ENCODE assay signal across 8 cellular contexts in genomic region chr14:100076133-100076532, GRCh38. TPM values are rescaled to one million over a fixed set of nuclear protein-coding genes. Genes with fewer than 3 reads are reported as not detected.
DNase-seq lines count a peak whose midpoint lies in the region; ATAC-seq and TF ChIP-seq lines count a peak whose summit lies in the region.

No MANE protein-coding gene starts in this region.

- TF ChIP-seq POLR2A in suprapubic skin (IDR thresholded peaks at IDR 0.05) = no peak
- no peak for TF ChIP-seq POLR2A in ovary (IDR thresholded peaks at IDR 0.05)

- H3K9me2 ChIP-seq in MM.1S (replicated peaks; ENCODE audit: insufficient read depth, low read length) = no peaks in the 10 kb centered on the region

- H3K9me3 Mint-ChIP-seq in activated naive CD4-positive, alpha-beta T cell treated with anti-CD3 and anti-CD28 coated beads, Interleukin-2, amount 10 ng/mL, durations not matched to agents 7 days and 5 days = no peaks in the 10 kb centered on the region

- H3K79me2 ChIP-seq in MM.1S (ENCODE audit: low read length) = no peaks in the 10 kb centered on the region

- CTCF ChIA-PET in activated naive CD4-positive, alpha-beta T cell treated with anti-CD3 and anti-CD28 coated beads, Interleukin-2, amount 10 ng/mL, durations not matched to agents 7 days and 5 days (lab: Charles Lee) = interaction anchor here (0.8 to 22.9 kb wide), 8 partner anchors 8 to 148 kb away, joined by 3 to 488 read pairs (median 5); partner anchors contain the start of gene EVL

- H3K36me3 ChIP-seq in MM.1S (replicated peaks; ENCODE audit: insufficient read depth, low read length) = no peaks in the 10 kb centered on the region
- no peaks in the 10 kb centered on the region for H3K36me3 ChIP-seq in suprapubic skin
- H3K36me3 ChIP-seq in ovary = no peaks in the 10 kb centered on the region

- intact Hi-C loops in ovary (cut with DNase I) = no loop called here

- no peak overlapping the region for H3K4me2 ChIP-seq in MM.1S (ENCODE audit: low read depth, low read length)

- WGBS in suprapubic skin = 90% methylated on average over 5 of the region's 5 CpGs
- WGBS in ovary, 3 donors = 91 to 100% (median 94%) methylated on average over 5 of the region's 5 CpGs

- H4K20me1 ChIP-seq in MM.1S (ENCODE audit: insufficient read depth, low read length) = no peaks in the 10 kb centered on the region

- H3K4me1 ChIP-seq in MM.1S (ENCODE audit: low read length) = peaks cover 14% of the 10 kb centered on the region
- peaks cover 54% of the 10 kb centered on the region for H3K4me1 ChIP-seq in suprapubic skin
- H3K4me1 ChIP-seq in ovary (ENCODE audit: insufficient read depth) = no peaks in the 10 kb centered on the region

- H3K36me3 Mint-ChIP-seq in activated naive CD4-positive, alpha-beta T cell treated with anti-CD3 and anti-CD28 coated beads, Interleukin-2, amount 10 ng/mL, durations not matched to agents 7 days and 5 days = peaks cover 84% of the 10 kb centered on the region

- H3K27me3 ChIP-seq in MM.1S (replicated peaks; ENCODE audit: insufficient read depth, low read length) = no peaks in the 10 kb centered on the region
- no peaks in the 10 kb centered on the region for H3K27me3 ChIP-seq in suprapubic skin
- no peaks in the 10 kb centered on the region for H3K27me3 ChIP-seq in ovary

- peaks cover 95% of the 10 kb centered on the region for H3K4me1 Mint-ChIP-seq in activated naive CD4-positive, alpha-beta T cell treated with anti-CD3 and anti-CD28 coated beads, Interleukin-2, amount 10 ng/mL, durations not matched to agents 7 days and 5 days

- H3K4me3 ChIP-seq in MM.1S (ENCODE audit: low read length) = no peak overlapping the region
- no peak overlapping the region for H3K4me3 ChIP-seq in suprapubic skin
- H3K4me3 ChIP-seq in ovary = no peak overlapping the region

- peak; percentile 71 for DNase-seq in activated CD4-positive, alpha-beta T cell treated with anti-CD3 and anti-CD28 coated beads for 48 hours
- no peak for DNase-seq in activated CD4-positive, alpha-beta T cell treated with anti-CD3 and anti-CD28 coated beads, Interleukin-2, amount 50 U/mL, for 1 hour
- no peak for DNase-seq in MM.1S
- peak; percentile 60 for DNase-seq in activated naive CD4-positive, alpha-beta T cell treated with anti-CD3 and anti-CD28 coated beads, Interleukin-2, amount 10 ng/mL, durations not matched to agents 7 days and 5 days
- DNase-seq in iPS DF 4.7 (ENCODE audit: extremely low read depth, low spot score) = peak; percentile 38
- DNase-seq in suprapubic skin (ENCODE audit: low spot score in 2 of 2) = no peak
- DNase-seq in ovary = no peak

- H3F3A ChIP-seq in MM.1S (ENCODE audit: insufficient read depth, low read length) = no peaks in the 10 kb centered on the region; the same call in 1 of the 2 replicates

- 0 out of 2 replicates have a peak, but pooled peaks have one; percentile 10 for TF ChIP-seq CTCF in MM.1S (IDR thresholded peaks at IDR 0.05; ENCODE audit: low read length)
- TF ChIP-seq CTCF in suprapubic skin (IDR thresholded peaks at IDR 0.05) = peak; percentile 9 to 40
- TF ChIP-seq CTCF in ovary (IDR thresholded peaks at IDR 0.05) = no peak

- H3K27me3 Mint-ChIP-seq in activated naive CD4-positive, alpha-beta T cell treated with anti-CD3 and anti-CD28 coated beads, Interleukin-2, amount 10 ng/mL, durations not matched to agents 7 days and 5 days = no peaks in the 10 kb centered on the region

- H3K9me3 ChIP-seq in MM.1S (replicated peaks; ENCODE audit: insufficient read depth, low read length) (no peaks in the 10 kb centered on the region), suprapubic skin (no peaks in the 10 kb centered on the region), ovary (no peaks in the 10 kb centered on the region)

- no peak overlapping the region for H3K9ac ChIP-seq in MM.1S (ENCODE audit: low read length)

- H2AFZ ChIP-seq in MM.1S (ENCODE audit: low read length) = no peak overlapping the region

- H3K27ac ChIP-seq in MM.1S (ENCODE audit: low read length) = no peak overlapping the region
- no peak overlapping the region for H3K27ac ChIP-seq in suprapubic skin
- H3K27ac ChIP-seq in ovary = no peak overlapping the region

- peak overlapping the region; percentile 73 for H3K4me3 Mint-ChIP-seq in activated naive CD4-positive, alpha-beta T cell treated with anti-CD3 and anti-CD28 coated beads, Interleukin-2, amount 10 ng/mL, durations not matched to agents 7 days and 5 days

- no peak for TF ChIP-seq EP300 in suprapubic skin (IDR thresholded peaks at IDR 0.05)
- no peak for TF ChIP-seq EP300 in ovary (IDR thresholded peaks at IDR 0.05)

- peak overlapping the region; percentile 97 for H3K27ac Mint-ChIP-seq in activated naive CD4-positive, alpha-beta T cell treated with anti-CD3 and anti-CD28 coated beads, Interleukin-2, amount 10 ng/mL, durations not matched to agents 7 days and 5 days

- no peak for ATAC-seq in GM19328 (IDR thresholded peaks at IDR 0.05; ENCODE audit: unreplicated experiment)

RNA-seq across cellular contexts. Expression of gene EVL, which starts 10.9 kb away (rescaled TPM):
- total RNA-seq in suprapubic skin (10 to 100 TPM; 48.8 to 80.0 (median 61.4) TPM), ovary (10 to 100 TPM; 41.0 to 95.0 (median 66.1) TPM)
- 100 to 1,000 TPM in 1 of 2 donors, 10 to 100 TPM in 1; 50.6 to 105 TPM for polyA plus RNA-seq in ovary

Comparison
In these comparisons a context has a peak if more than half of its experiments do, and no peak if none do; other contexts are left out.
1. DNase-seq: peak in activated CD4-positive, alpha-beta T cell treated with anti-CD3 and anti-CD28 coated beads for 48 hours (single experiment), activated naive CD4-positive, alpha-beta T cell treated with anti-CD3 and anti-CD28 coated beads, Interleukin-2, amount 10 ng/mL, durations not matched to agents 7 days and 5 days (single experiment) and iPS DF 4.7 (single experiment); none in activated CD4-positive, alpha-beta T cell treated with anti-CD3 and anti-CD28 coated beads, Interleukin-2, amount 50 U/mL, for 1 hour (single experiment), MM.1S (single experiment), suprapubic skin (0 of 2) and ovary (0 of 5).
2. CTCF ChIP-seq: peak in MM.1S (single experiment) and suprapubic skin (2 of 2); none in ovary (0 of 3).